In the genomic region with DNA sequence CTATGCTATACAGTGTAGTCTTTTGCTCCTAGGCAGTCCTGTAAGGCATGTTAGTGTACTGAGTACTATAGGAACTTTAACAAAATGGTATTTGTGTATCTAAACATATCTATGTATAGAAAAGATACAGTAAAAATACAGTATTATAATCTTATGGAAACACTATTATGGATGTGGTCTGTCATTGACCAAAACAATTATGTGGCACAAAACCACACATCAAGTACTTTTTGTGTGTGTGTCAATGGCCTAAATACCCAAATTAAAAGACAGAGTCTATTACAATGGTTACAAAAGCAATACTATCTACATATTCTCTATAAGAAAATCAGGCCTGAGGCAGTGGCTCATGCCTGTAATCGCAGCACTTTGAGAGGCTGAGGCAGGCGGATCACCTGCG, we compare ENCODE assay signal across 7 cellular contexts.
"Had no signal": no experiment of that assay in that cellular context is flagged by ENCODE, and none has a peak within 500 bp of the region (broad histone marks: within the 10 kb centered on the region; RNA-seq: fewer than 3 reads in every experiment).

No MANE protein-coding gene starts in this region.

- H3K27ac ChIP-seq: GM23248 had no signal

- H3K4me2 ChIP-seq: GM23338 had no signal

- H3K27ac Mint-ChIP-seq: GM23338, HFFc6 had no signal

- H3K9me3 Mint-ChIP-seq: GM23338 had no signal

- H3K9ac ChIP-seq: GM23248 had no signal

- H3K4me3 ChIP-seq: GM23248, GM23338 had no signal

- H3K4me1 Mint-ChIP-seq: GM23338 had no signal

- DNase-seq: GM23248, GOT3, H7, HCEC 1CT, HFFc6 had no signal

- ATAC-seq: GM23338, HCT116 had no signal

- H2AFZ ChIP-seq: GM23248, GM23338 had no signal

- H3K4me3 Mint-ChIP-seq: GM23338, HFFc6 had no signal
